ENCODE assay signal across 18 cellular contexts in the genomic region with DNA sequence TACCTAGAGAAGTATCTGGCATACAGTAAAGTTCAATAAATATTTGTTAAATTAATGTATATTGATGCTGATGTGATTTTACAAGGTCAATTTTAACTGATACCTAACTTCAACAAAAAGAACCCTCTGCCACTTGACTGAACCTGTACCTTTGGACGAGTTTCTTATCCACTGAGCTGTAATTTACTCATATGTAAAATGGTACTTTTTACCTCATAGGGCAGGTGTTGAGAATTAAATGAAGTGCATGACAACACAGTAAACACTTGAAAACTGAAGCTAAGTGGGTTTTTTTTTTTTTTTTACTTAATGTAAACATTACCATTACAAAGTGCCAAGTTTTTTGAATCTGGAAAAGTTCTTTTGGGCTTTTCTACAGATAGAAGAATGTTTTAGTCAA.
"Had no signal": no experiment of that assay in that cellular context is flagged by ENCODE, and none has a peak within 500 bp of the region (broad histone marks: within the 10 kb centered on the region; RNA-seq: fewer than 3 reads in every experiment).

No MANE protein-coding gene starts in this region.

- DNase-seq: effector memory CD8-positive, alpha-beta T cell; gastrocnemius medialis; immature natural killer cell; left ventricle myocardium inferior; lower lobe of right lung; natural killer cell; posterior cingulate gyrus; spleen; stimulated activated CD4-positive, alpha-beta T cell treated with anti-CD3 and anti-CD28 coated beads, Interleukin-15, amount 100 ng/mL, for 24 hours; stimulated activated CD4-positive, alpha-beta T cell treated with anti-CD3 and anti-CD28 coated beads, Interleukin-1b, Interleukin-23, amount 100 ng/mL, for 48 hours; stimulated activated CD4-positive, alpha-beta T cell treated with anti-CD3 and anti-CD28 coated beads, Interleukin-4, amount 100 ng/mL, for 24 hours; testis; upper lobe of right lung had no signal

- H3K4me3 ChIP-seq: esophagus muscularis mucosa, gastrocnemius medialis, left ventricle myocardium inferior, lower lobe of right lung, spleen, testis, tibial nerve, upper lobe of right lung, vagina had no signal

- H3K9me3 ChIP-seq: esophagus muscularis mucosa, gastrocnemius medialis, left ventricle myocardium inferior, lower lobe of right lung, spleen, testis, tibial nerve, upper lobe of right lung, vagina had no signal

- ATAC-seq: effector memory CD8-positive, alpha-beta T cell; gastrocnemius medialis; natural killer cell; stimulated activated memory B cell treated with anti-CD40 and anti-IgM and Interleukin-4, amounts not matched to agents 10 μg/mL and 1 μg/mL and 100 μg/mL, for 72 hours had no signal

- H3K4me1 ChIP-seq: lower lobe of right lung had no signal

- H3K27ac ChIP-seq: epithelial cell of prostate, esophagus muscularis mucosa, lower lobe of right lung, testis, upper lobe of right lung, vagina had no signal

- H3K27me3 ChIP-seq: esophagus muscularis mucosa, gastrocnemius medialis, spleen, testis, tibial nerve, upper lobe of right lung, vagina had no signal
